13 cellular contexts compared by ENCODE assay signal in the genomic region with DNA sequence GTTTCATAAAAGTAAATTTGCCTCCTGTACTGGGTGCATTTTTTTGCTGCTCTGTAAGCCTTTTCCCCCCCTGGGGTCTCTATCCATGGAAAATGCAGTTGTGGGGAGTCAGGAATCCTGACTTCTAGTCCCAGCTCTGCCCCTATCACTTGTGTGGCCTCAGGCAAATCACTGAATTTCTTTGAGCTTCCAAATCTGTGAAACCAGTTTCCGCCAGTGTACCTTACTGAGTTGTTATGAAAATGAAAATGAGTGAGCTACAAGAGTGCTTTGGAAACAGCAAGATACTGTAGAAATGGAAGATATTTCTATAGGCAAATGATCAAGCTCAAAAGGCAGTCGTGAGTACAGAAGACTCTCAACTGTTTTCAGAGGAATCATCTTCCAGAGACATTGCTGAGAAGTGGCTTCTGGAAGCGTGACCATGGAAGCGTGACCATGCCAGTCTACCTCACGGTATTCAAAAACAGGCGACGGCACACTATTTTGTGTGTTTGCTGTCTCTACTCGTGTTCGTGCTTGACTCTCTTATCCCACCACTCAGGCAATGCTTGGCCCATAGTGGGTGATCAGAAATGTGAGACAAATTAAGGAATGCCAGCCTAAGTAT.
DNase-seq lines count a peak whose midpoint lies in the region; ATAC-seq and TF ChIP-seq lines count a peak whose summit lies in the region.
"Had no signal": no experiment of that assay in that cellular context is flagged by ENCODE, and none has a peak within 500 bp of the region (broad histone marks: within the 10 kb centered on the region; RNA-seq: fewer than 3 reads in every experiment).

No MANE protein-coding gene starts in this region.

- no peak overlapping the region for H3K27ac ChIP-seq in spleen
- H3K27ac ChIP-seq in colonic mucosa: no peak overlapping the region

- H3K4me1 ChIP-seq in spleen: peaks cover 0 to 12% (median 6%) of the 10 kb centered on the region in 6 donors
- no peaks in the 10 kb centered on the region for H3K4me1 ChIP-seq in colonic mucosa

- no peak for DNase-seq in HFFc6
- DNase-seq in spleen: peak; percentile 13
- no peak for DNase-seq in colonic mucosa
- no peak for DNase-seq in stimulated activated naive CD8-positive, alpha-beta T cell treated with anti-CD3 and anti-CD28 coated beads, Interleukin-15, Interleukin-2, amounts not matched to agents 100 U/mL and 50 U/mL, for 24 hours
- DNase-seq: CD4-positive, alpha-beta memory T cell; KG1; NCI-H1048; NK-92 treated with Interleukin-12 subunit alpha and Interleukin-12 subunit beta, amount 100 ng/mL, for 24 hours; PC-3; Right ventricle myocardium superior had no signal

- H3K27me3 Mint-ChIP-seq in HFFc6 (ENCODE audit: insufficient read depth) (no peaks in the 10 kb centered on the region; the same call in 1 of the 2 replicates), brain (peaks cover 2% of the 10 kb centered on the region)
- H3K27me3 Mint-ChIP-seq: CD4-positive, alpha-beta memory T cell had no signal

- H3K4me1 Mint-ChIP-seq in HFFc6 (ENCODE audit: low read depth) (peaks cover 75% of the 10 kb centered on the region), brain (peaks cover 83% of the 10 kb centered on the region)

- H3K4me3 ChIP-seq in spleen: no peak overlapping the region
- H3K4me3 ChIP-seq in colonic mucosa: no peak overlapping the region

- H3K9me3 Mint-ChIP-seq in HFFc6 (no peaks in the 10 kb centered on the region), brain (peaks cover 3 to 17% (median 7%) of the 10 kb centered on the region in 5 experiments)
- H3K9me3 Mint-ChIP-seq: CD4-positive, alpha-beta memory T cell had no signal

- H3K36me3 Mint-ChIP-seq in HFFc6 (ENCODE audit: low read depth) (peaks cover 9% of the 10 kb centered on the region), brain (peaks cover 19% of the 10 kb centered on the region)

- no peak for TF ChIP-seq POLR2A in spleen (IDR thresholded peaks at IDR 0.05)

- WGBS in spleen, 5 donors: 83 to 94% (median 90%) methylated on average over 9 of the region's 9 CpGs

- H3K27me3 ChIP-seq in spleen (replicated peaks in 1 of 7) (no peaks in the 10 kb centered on the region), colonic mucosa (no peaks in the 10 kb centered on the region)

- no peak for TF ChIP-seq CTCF in HFFc6 (IDR thresholded peaks at IDR 0.05)
- TF ChIP-seq CTCF in brain (conservative IDR thresholded peaks at IDR 0.05): no peak
- TF ChIP-seq CTCF in spleen (IDR thresholded peaks at IDR 0.05 in 8 of 11, conservative IDR thresholded peaks at IDR 0.05 in 3 of 11): no peak
- no peak for TF ChIP-seq CTCF in colonic mucosa (IDR thresholded peaks at IDR 0.05)

- H3K4me3 Mint-ChIP-seq in HFFc6: no peak overlapping the region
- H3K4me3 Mint-ChIP-seq in brain: no peak overlapping the region
- H3K4me3 Mint-ChIP-seq: CD4-positive, alpha-beta memory T cell had no signal

- ATAC-seq in GM18519 (IDR thresholded peaks at IDR 0.05; ENCODE audit: low FRiP score, unreplicated experiment) (peak; percentile 40), HG02759 (IDR thresholded peaks at IDR 0.05; ENCODE audit: unreplicated experiment) (no peak)
- ATAC-seq in stimulated activated naive CD8-positive, alpha-beta T cell treated with anti-CD3 and anti-CD28 coated beads, Interleukin-15, Interleukin-2, amounts not matched to agents 100 U/mL and 50 U/mL, for 24 hours: no peak

- H3K9me3 ChIP-seq in spleen (no peaks in the 10 kb centered on the region), colonic mucosa (no peaks in the 10 kb centered on the region)

- H3K36me3 ChIP-seq in spleen (no peaks in the 10 kb centered on the region), colonic mucosa (no peaks in the 10 kb centered on the region)

- intact Hi-C loops in spleen (cut with DNase I; ENCODE audit: low total_unique reads): loop anchor here (10.0 kb wide), 1 partner anchor 276 kb away; no protein-coding TSS in a partner anchor
- intact Hi-C loops in colonic mucosa (cut with DNase I): loop anchor here (10.0 kb wide), 1 partner anchor 386 kb away; no protein-coding TSS in a partner anchor

- peak overlapping the region; percentile 64; the same call in 1 of the 2 replicates for H3K27ac Mint-ChIP-seq in HFFc6
- H3K27ac Mint-ChIP-seq in brain: peak overlapping the region in 4 of 5 experiments; percentile 63 to 90 (median 81)

- no peak overlapping the region for H3K9ac ChIP-seq in colonic mucosa (ENCODE audit: low read depth in 2 of 2, low read length in 2 of 2)
